ENCODE assay signal across 8 cellular contexts in the genomic region with DNA sequence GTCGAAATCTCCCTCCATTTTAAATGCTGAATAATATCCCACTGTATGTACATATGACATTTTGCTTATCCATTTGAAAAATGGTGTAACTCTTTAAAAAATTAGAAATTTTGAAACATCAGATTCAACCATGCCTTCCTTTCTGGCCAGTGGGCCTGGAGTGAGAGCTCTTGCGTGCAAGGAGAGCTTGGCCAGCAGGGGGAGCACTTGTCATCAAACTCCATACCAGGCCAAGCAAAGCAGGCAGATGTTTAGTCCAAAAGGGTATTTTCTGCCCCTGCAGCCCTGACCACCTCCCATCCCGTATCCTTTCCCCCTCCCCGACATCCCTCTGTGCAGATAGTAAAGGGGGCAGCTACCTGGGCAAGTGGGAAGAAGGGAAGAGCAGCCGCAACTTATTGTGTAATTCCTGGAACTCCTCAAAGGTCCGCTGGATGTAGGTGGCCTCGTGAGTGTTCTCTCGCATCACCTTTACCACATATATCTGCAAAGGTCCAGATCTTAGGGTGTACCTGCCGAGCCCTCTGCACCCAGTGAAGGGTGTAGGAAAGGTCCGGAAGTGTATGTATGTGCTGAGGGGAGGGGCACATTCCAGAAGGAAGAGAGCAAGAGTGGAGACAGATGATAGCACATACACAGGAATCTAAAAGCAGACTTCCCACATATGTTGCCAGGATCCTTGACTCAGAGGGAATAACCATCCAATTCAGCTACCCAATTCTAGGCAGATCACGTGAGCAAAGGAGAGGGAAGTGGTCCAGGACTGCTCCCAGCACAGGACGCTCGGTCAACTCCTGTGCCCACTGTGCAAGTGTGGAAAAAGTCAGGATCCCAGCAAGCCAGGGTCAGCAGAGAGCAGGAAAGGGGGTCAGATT. TPM values are rescaled to one million over a fixed set of nuclear protein-coding genes. Genes with fewer than 3 reads are reported as not detected.
DNase-seq lines count a peak whose midpoint lies in the region; ATAC-seq lines count a peak whose summit lies in the region.

No MANE protein-coding gene starts in this region.

- H3K36me3 Mint-ChIP-seq in activated CD4-positive, alpha-beta T cell treated with anti-CD3 and anti-CD28 coated beads for 36 hours (ENCODE audit: low read depth), result peaks cover 31% of the 10 kb centered on the region

- H3K4me1 Mint-ChIP-seq in activated CD4-positive, alpha-beta T cell treated with anti-CD3 and anti-CD28 coated beads for 36 hours, result peaks cover 10% of the 10 kb centered on the region

- peak; percentile 56 for ATAC-seq in GM19035 (IDR thresholded peaks at IDR 0.05; ENCODE audit: unreplicated experiment)
- peak; percentile 85 for ATAC-seq in activated CD4-positive, alpha-beta T cell treated with anti-CD3 and anti-CD28 coated beads for 36 hours
- no peak for ATAC-seq in HG03039 (IDR thresholded peaks at IDR 0.05; ENCODE audit: unreplicated experiment)

- H3K9me3 Mint-ChIP-seq in activated CD4-positive, alpha-beta T cell treated with anti-CD3 and anti-CD28 coated beads for 36 hours (ENCODE audit: low read depth), result no peaks in the 10 kb centered on the region

- intact Hi-C loops in activated CD4-positive, alpha-beta T cell treated with anti-CD3 and anti-CD28 coated beads for 36 hours (cut with DNase I, micrococcal nuclease), result loop anchor here (1.0 to 5.0 kb wide), 3 partner anchors 72 to 376 kb away; no protein-coding TSS in a partner anchor

- POLR2A ChIA-PET in activated CD4-positive, alpha-beta T cell treated with anti-CD3 and anti-CD28 coated beads for 36 hours (lab: Charles Lee), result interaction anchor here (0.6 to 0.9 kb wide), 2 partner anchors 66 to 94 kb away, joined by 4 to 6 read pairs; no protein-coding TSS in a partner anchor

- H3K4me3 Mint-ChIP-seq in activated CD4-positive, alpha-beta T cell treated with anti-CD3 and anti-CD28 coated beads for 36 hours, result no peak overlapping the region

- CTCF ChIA-PET in activated CD4-positive, alpha-beta T cell treated with anti-CD3 and anti-CD28 coated beads for 36 hours (lab: Charles Lee), result interaction anchor here (0.6 to 31.0 kb wide), 43 partner anchors 10 to 778 kb away, joined by 3 to 910 read pairs (median 4); a partner anchor contains a TSS

- peak overlapping the region; percentile 45 for H3K27ac Mint-ChIP-seq in activated CD4-positive, alpha-beta T cell treated with anti-CD3 and anti-CD28 coated beads for 36 hours

- H3K27me3 Mint-ChIP-seq in activated CD4-positive, alpha-beta T cell treated with anti-CD3 and anti-CD28 coated beads for 36 hours, result no peaks in the 10 kb centered on the region

- DNase-seq in A172 (ENCODE audit: low spot score) (peak; percentile 72), NCI-H345 (lab: John Stamatoyannopoulos, UW) (peak; percentile 61), cerebellar cortex (ENCODE audit: low spot score) (peak; percentile 82), left kidney (ENCODE audit: low read depth, low spot score) (peak; percentile 86)
- DNase-seq in activated CD4-positive, alpha-beta T cell treated with anti-CD3 and anti-CD28 coated beads for 36 hours, result peak; percentile 91
- peak; percentile 83 for DNase-seq in stimulated activated CD4-positive, alpha-beta T cell treated with anti-CD3 and anti-CD28 coated beads, Interleukin-4, amount 100 ng/mL, for 1 hour

RNA-seq across cellular contexts. Expression of a gene that starts 19.9 kb away (rescaled TPM):
- total RNA-seq in A172 (2014; rRNA removed; shearing (Covaris generic)), result 27.8 and 34.5 TPM in 2 replicates
- 10 to 100 TPM; 55.9 to 57.6 TPM for total RNA-seq in activated CD4-positive, alpha-beta T cell treated with anti-CD3 and anti-CD28 coated beads for 36 hours
